In genomic region chr18:68847219-68847860, GRCh38 we compare ENCODE assay signal across 9 cellular contexts. TPM values are rescaled to one million over a fixed set of nuclear protein-coding genes. Genes with fewer than 3 reads are reported as not detected.
DNase-seq lines count a peak whose midpoint lies in the region; ATAC-seq and TF ChIP-seq lines count a peak whose summit lies in the region.
"Had no signal": no experiment of that assay in that cellular context is flagged by ENCODE, and none has a peak within 500 bp of the region (broad histone marks: within the 10 kb centered on the region; RNA-seq: fewer than 3 reads in every experiment).

No MANE protein-coding gene starts in this region.

- intact Hi-C loops in A673 (cut with micrococcal nuclease; ENCODE audit: unreplicated experiment) (loop anchor here (10.0 kb wide), 4 partner anchors 557 to 1633 kb away; partner anchors contain the start of gene DOK6), ascending aorta (cut with DNase I) (no loop called here), right lobe of liver (cut with DNase I) (no loop called here)

- no peaks in the 10 kb centered on the region for H3K9me3 ChIP-seq in A673 (ENCODE audit: low read depth, low read length, poor library complexity, severe bottlenecking)
- H3K9me3 ChIP-seq in ascending aorta, result no peaks in the 10 kb centered on the region
- no peaks in the 10 kb centered on the region for H3K9me3 ChIP-seq in right lobe of liver

- H3K4me1 ChIP-seq in A673 (ENCODE audit: insufficient read depth, low read length, poor library complexity, severe bottlenecking) (peaks cover 27% of the 10 kb centered on the region), ascending aorta (no peaks in the 10 kb centered on the region), right lobe of liver (no peaks in the 10 kb centered on the region)

- TF ChIP-seq CTCF in A673 (conservative IDR thresholded peaks at IDR 0.05; ENCODE audit: low read depth, low read length) (peak; percentile 75), ascending aorta (IDR thresholded peaks at IDR 0.05) (peak in 2 of 3 experiments; percentile 32 to 49), right lobe of liver (IDR thresholded peaks at IDR 0.05) (peak; percentile 57 to 68 (median 66))

- WGBS in right lobe of liver (ENCODE audit: insufficient coverage, low coverage, low lambda C conversion rate, missing lambda C conversion rate), result 29% methylated on average over 3 of the region's 3 CpGs

- no peak for TF ChIP-seq POLR2A in right lobe of liver (IDR thresholded peaks at IDR 0.05)

- DNase-seq in A673 (ENCODE audit: low spot score) (peak; percentile 49), M059J (ENCODE audit: low read depth) (peak; percentile 32), ascending aorta (ENCODE audit: low spot score in 2 of 2) (no peak), right lobe of liver (no peak), NCI-H187 (lab: John Stamatoyannopoulos, UW) (no peak), A172 (ENCODE audit: low spot score) (no peak)
- DNase-seq: activated naive CD8-positive, alpha-beta T cell treated with anti-CD3 and anti-CD28 coated beads, Interleukin-2, amount 10 ng/mL, durations not matched to agents 7 days and 5 days had no signal

- no TSS peak for BruUV-seq in A673 (replicated peaks; lab: Mats Ljungman, UMichigan)

- H3K27ac ChIP-seq in A673 (ENCODE audit: low read depth, low read length, poor library complexity, severe bottlenecking) (no peak overlapping the region), ascending aorta (no peak overlapping the region), right lobe of liver (no peak overlapping the region)

- ATAC-seq in GM18498 (IDR thresholded peaks at IDR 0.05; ENCODE audit: unreplicated experiment), result peak; percentile 66
- peak; percentile 37 to 65 (median 57) for ATAC-seq in right lobe of liver
- ATAC-seq in GM21390 (IDR thresholded peaks at IDR 0.05; ENCODE audit: unreplicated experiment), result no peak

- CTCF ChIA-PET in A673 (lab: Charles Lee), result no interaction called here

- H3K4me3 ChIP-seq in A673 (ENCODE audit: low read depth, low read length, poor library complexity, severe bottlenecking) (no peak overlapping the region), ascending aorta (no peak overlapping the region), right lobe of liver (no peak overlapping the region)

- POLR2A ChIA-PET in A673 (lab: Charles Lee; ENCODE audit: low non-redundant PET), result no interaction called here

- H3K27me3 ChIP-seq in A673 (replicated peaks; ENCODE audit: insufficient read depth, low read depth, low read length, poor library complexity) (no peaks in the 10 kb centered on the region), ascending aorta (no peaks in the 10 kb centered on the region), right lobe of liver (no peaks in the 10 kb centered on the region)

- H3K36me3 ChIP-seq in A673 (ENCODE audit: insufficient read depth, low read length, poor library complexity, severe bottlenecking) (no peaks in the 10 kb centered on the region), ascending aorta (no peaks in the 10 kb centered on the region), right lobe of liver (no peaks in the 10 kb centered on the region)

RNA-seq across cellular contexts. Expression of gene CCDC102B, which starts 49.5 kb away (rescaled TPM):
- total RNA-seq in A673 (2021) (10.8 and 12.5 TPM in 2 replicates), ascending aorta (3.3 TPM), right lobe of liver (1 to 10 TPM in 3 of 6 experiments, under 1 TPM in 3; 0.86 to 1.7 (median 1.2) TPM)
- total RNA-seq in M059J (2014; rRNA removed; shearing (Covaris generic)), result 2.7 and 5.2 TPM in 2 replicates
- total RNA-seq in A172 (2014; rRNA removed; shearing (Covaris generic)), result 0.84 and 1.3 TPM in 2 replicates

Comparison
In these comparisons a context has a peak if more than half of its experiments do, and no peak if none do; other contexts are left out.
1. DNase-seq: peak in A673 (single experiment) and M059J (single experiment); none in ascending aorta (0 of 2), right lobe of liver (0 of 3), NCI-H187 (0 of 2) and A172 (single experiment).
2. Peak in every context shown above with its lines, with median percentiles within 50 percentile points of each other: CTCF ChIP-seq.